In the genomic region with DNA sequence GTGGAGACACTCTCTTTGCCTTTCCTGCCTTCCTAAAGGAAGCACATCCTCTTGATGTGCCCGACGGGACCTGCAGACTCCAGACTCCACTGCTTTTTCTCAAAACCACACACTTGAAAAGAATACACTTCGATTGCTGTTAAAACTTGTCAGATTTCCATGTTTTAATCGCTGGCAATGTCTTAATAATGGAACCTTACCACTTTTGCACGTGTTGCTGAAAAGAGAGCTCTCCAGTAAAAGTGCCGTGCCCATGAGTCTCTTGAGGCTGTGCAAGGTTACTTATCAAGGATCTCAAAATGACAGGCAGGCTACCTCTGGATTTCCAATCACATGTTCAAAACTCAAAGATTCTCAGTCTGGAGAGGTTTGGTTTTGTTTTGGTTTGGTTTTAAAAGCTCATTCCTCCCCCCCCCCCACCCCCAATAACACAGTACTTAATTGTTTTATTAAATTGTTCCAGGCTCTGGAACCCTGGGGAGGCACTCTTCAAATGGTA, we compare ENCODE assay signal across 8 cellular contexts. TPM values are rescaled to one million over a fixed set of nuclear protein-coding genes. Genes with fewer than 3 reads are reported as not detected.
DNase-seq lines count a peak whose midpoint lies in the region; ATAC-seq, FAIRE-seq and TF ChIP-seq lines count a peak whose summit lies in the region.

No MANE protein-coding gene starts in this region.

- TF ChIP-seq EP300 in GM12878 (IDR thresholded peaks at IDR 0.05; ENCODE audit: borderline replicate concordance in 1 of 2, control insufficient read depth in 1 of 2, low read depth in 2 of 2, low read length in 2 of 2) = no peak

- TF ChIP-seq CTCF in heart right ventricle (IDR thresholded peaks at IDR 0.05) = no peak
- no peak for TF ChIP-seq CTCF in GM12878 (IDR thresholded peaks at IDR 0.05 in 2 of 3, conservative IDR thresholded peaks at IDR 0.05 in 1 of 3; ENCODE audit: control insufficient read depth in 2 of 3, extremely low read depth in 1 of 3, insufficient read depth in 1 of 3, low read depth in 3 of 3, low read length in 3 of 3)
- TF ChIP-seq CTCF in lung (IDR thresholded peaks at IDR 0.05; ENCODE audit: control extremely low read depth, extremely low read depth) = no peak
- TF ChIP-seq CTCF in upper lobe of right lung (IDR thresholded peaks at IDR 0.05) = no peak

- DNase-seq in heart right ventricle (no peak), Right ventricle myocardium superior (no peak), GM12878 (ENCODE audit: low read depth, low spot score) (no peak), lung (ENCODE audit: low spot score) (no peak), upper lobe of right lung (no peak), iPS-NIHi11 (ENCODE audit: low spot score) (no peak)

- TF ChIP-seq RAD21 in GM12878 (IDR thresholded peaks at IDR 0.05; ENCODE audit: insufficient read depth, low read depth, low read length) = no peak

- H3K36me3 ChIP-seq in heart right ventricle = no peaks in the 10 kb centered on the region
- no peaks in the 10 kb centered on the region for H3K36me3 ChIP-seq in GM12878 (ENCODE audit: control insufficient read depth in 2 of 2, insufficient read depth in 2 of 2, low read length in 1 of 2)
- no peaks in the 10 kb centered on the region for H3K36me3 ChIP-seq in lung (ENCODE audit: control insufficient read depth in 2 of 2, insufficient read depth in 2 of 2, low read length in 2 of 2)
- H3K36me3 ChIP-seq in upper lobe of right lung = no peaks in the 10 kb centered on the region

- in situ Hi-C loops in GM12878 (cut with MboI) = loop anchor here (25.0 kb wide), 1 partner anchor 1890 kb away; no protein-coding TSS in a partner anchor

- no peak for ATAC-seq in heart right ventricle
- ATAC-seq in Right ventricle myocardium superior (ENCODE audit: poor library complexity) = no peak
- ATAC-seq in GM12878 = no peak
- ATAC-seq in lung (ENCODE audit: insufficient read depth, low FRiP score) = peak; percentile 16
- ATAC-seq in upper lobe of right lung = no peak
- no peak for ATAC-seq in GM19023 (IDR thresholded peaks at IDR 0.05; ENCODE audit: unreplicated experiment)
- no peak for ATAC-seq in GM18858 (IDR thresholded peaks at IDR 0.05; ENCODE audit: unreplicated experiment)

- H3K27me3 ChIP-seq in heart right ventricle = peaks cover 12 to 91% (median 83%) of the 10 kb centered on the region in 7 donors
- peaks cover 15 to 26% of the 10 kb centered on the region in 2 experiments for H3K27me3 ChIP-seq in GM12878 (replicated peaks in 1 of 2; ENCODE audit: control insufficient read depth in 2 of 2, insufficient read depth in 2 of 2, low read length in 1 of 2)
- H3K27me3 ChIP-seq in lung (ENCODE audit: control insufficient read depth, insufficient read depth) = peaks cover 7% of the 10 kb centered on the region
- peaks cover 42% of the 10 kb centered on the region for H3K27me3 ChIP-seq in upper lobe of right lung

- BruUV-seq in GM12878 (replicated peaks; lab: Mats Ljungman, UMichigan) = no TSS peak

- H3K4me3 ChIP-seq in heart right ventricle (peak overlapping the region; percentile 23 to 66 (median 50)), GM12878 (peak overlapping the region; percentile 64), lung (no peak overlapping the region), upper lobe of right lung (peak overlapping the region; percentile 57)

- no peak for FAIRE-seq in GM12878 (lab: Jason Lieb, UNC)

- H4K20me1 ChIP-seq in GM12878 (ENCODE audit: control insufficient read depth, insufficient read depth) = no peaks in the 10 kb centered on the region

- POLR2A ChIA-PET in GM12878 (lab: Charles Lee) = interaction anchor here (0.6 to 0.8 kb wide), 2 partner anchors 23 to 30 kb away, joined by 3 to 4 read pairs; no protein-coding TSS in a partner anchor

- 23 to 38% methylated on average over 6 of the region's 6 CpGs for WGBS in heart right ventricle, 2 donors
- 10% methylated on average over 6 of the region's 6 CpGs for WGBS in GM12878 (ENCODE audit: insufficient coverage, insufficient replicate concordance, low lambda C conversion rate, missing lambda C conversion rate)
- 5 to 11% methylated on average over 6 of the region's 6 CpGs for WGBS in lung, 2 donors

- H2AFZ ChIP-seq in GM12878 (ENCODE audit: control insufficient read depth, low read depth, low read length) = peak overlapping the region; percentile 67

- CTCF ChIA-PET in GM12878 (lab: Yijun Ruan, JAX) = interaction anchor here (0.6 to 4.8 kb wide), 9 partner anchors 8 to 1632 kb away, joined by 3 to 41 read pairs (median 4); no protein-coding TSS in a partner anchor

- SMC1A ChIA-PET in GM12878 (lab: Charles Lee; ENCODE audit: uncharacterized antibody, unreplicated experiment) = interaction anchor here (0.8 to 2.0 kb wide), 4 partner anchors 20 to 1194 kb away, joined by 3 to 6 read pairs (median 4); no protein-coding TSS in a partner anchor

- H3K4me1 ChIP-seq in heart right ventricle (peaks cover 0 to 20% (median 12%) of the 10 kb centered on the region in 9 donors), GM12878 (ENCODE audit: control insufficient read depth, insufficient read depth, low read length) (peaks cover 3% of the 10 kb centered on the region), lung (ENCODE audit: control insufficient read depth in 2 of 2, insufficient read depth in 2 of 2, low read length in 2 of 2) (peaks cover 0 to 7% of the 10 kb centered on the region in 2 donors), upper lobe of right lung (peaks cover 18% of the 10 kb centered on the region)

- intact Hi-C loops in heart right ventricle (cut with DNase I) = loop anchor here in 2 of 10 donors (5.0 to 10.0 kb wide), 2 partner anchors 882 to 1175 kb away; no protein-coding TSS in a partner anchor
- intact Hi-C loops in Right ventricle myocardium superior (cut with DNase I) = loop anchor here (5.0 kb wide), 1 partner anchor 1175 kb away; no protein-coding TSS in a partner anchor
- intact Hi-C loops in GM12878 (cut with micrococcal nuclease; ENCODE audit: unreplicated experiment) = loop anchor here (5.0 to 10.0 kb wide), 2 partner anchors 282 to 885 kb away; no protein-coding TSS in a partner anchor
- intact Hi-C loops in upper lobe of right lung (cut with DNase I) = no loop called here

- H3K27ac ChIP-seq in heart right ventricle = no peak overlapping the region
- no peak overlapping the region for H3K27ac ChIP-seq in GM12878 (ENCODE audit: control insufficient read depth, insufficient read depth)
- no peak overlapping the region for H3K27ac ChIP-seq in lung (ENCODE audit: low read depth in 1 of 2, low read length in 1 of 2)
- peak overlapping the region; percentile 17 for H3K27ac ChIP-seq in upper lobe of right lung

- H3K9me3 ChIP-seq in heart right ventricle (no peaks in the 10 kb centered on the region), GM12878 (replicated peaks; ENCODE audit: control insufficient read depth, insufficient read depth, low read length) (no peaks in the 10 kb centered on the region; the same call in 1 of the 3 replicates), lung (ENCODE audit: control insufficient read depth in 2 of 2, insufficient read depth in 1 of 2, low read length in 1 of 2) (peaks cover 0 to under 1% of the 10 kb centered on the region in 2 donors), upper lobe of right lung (no peaks in the 10 kb centered on the region)

- RAD21 ChIA-PET in GM12878 (lab: Charles Lee; ENCODE audit: unreplicated experiment) = interaction anchor here (1.5 kb wide), 1 partner anchor 171 kb away, joined by 3 read pairs; no protein-coding TSS in a partner anchor

- no peaks in the 10 kb centered on the region for H3K79me2 ChIP-seq in GM12878 (ENCODE audit: control insufficient read depth, insufficient read depth, low read length)

- TF ChIP-seq POLR2A in GM12878 (IDR thresholded peaks at IDR 0.05; ENCODE audit: low read depth, low read length) = no peak

- peak overlapping the region; percentile 88 for H3K4me2 ChIP-seq in GM12878 (ENCODE audit: control insufficient read depth, insufficient read depth)

- peak overlapping the region; percentile 68; the same call in 1 of the 2 replicates for H3K9ac ChIP-seq in GM12878 (ENCODE audit: control insufficient read depth, insufficient read depth, low read length)

TF ChIP-seq in GM12878, 131 proteins besides CTCF, POLR2A, EP300 and RAD21 (continues in another document):
- TF ChIP-seq IKZF2 (IDR thresholded peaks at IDR 0.05) (0 out of 4 replicates have a peak, but pooled peaks of 1 of the 2 experiments have one; percentile 1), POLR2AphosphoS5 (IDR thresholded peaks at IDR 0.05; ENCODE audit: low read length) (no peak)

RNA-seq across cellular contexts. Expression of gene TFAP2A, which starts 12.0 kb away (rescaled TPM):
- total RNA-seq in heart right ventricle (under 1 TPM in 8 of 10 donors, not detected in 2; 0.12 to 0.59 (median 0.20) TPM), Right ventricle myocardium superior (0.51 TPM), GM12878 (2014; rRNA removed) (0.06 TPM in 1 of 2 replicates, not detected in the other), GM12878 (2014; rRNA removed; fragmentation: Illumina TruSeq; extraction: Trizol) (0.23 TPM in 1 of 2 replicates, not detected in the other), GM12878 (2021) (0.21 and 0.46 TPM in 2 replicates), lung (1 to 10 TPM in 1 of 2 donors, under 1 TPM in 1; 0.14 to 2.7 TPM), upper lobe of right lung (1.9 TPM)
- polyA plus RNA-seq in heart right ventricle (under 1 TPM; 0.13 to 0.95 TPM), GM12878 (2011; rRNA removed) (0.32 and 0.33 TPM in 2 replicates), GM12878 (2014; fragmentation: Illumina TruSeq; extraction: Trizol) (0.06 and 0.21 TPM in 2 replicates), GM12878 (2014; fragmentation: Nextera tagmentation; extraction: Ambion mirVana) (under 1 TPM in 1 of 2 experiments, not detected in 1; 0.05 TPM), GM12878 (2014; rRNA removed) (0.14 TPM in 1 of 2 replicates, not detected in the other), GM12878 (2016; fragmentation: Nextera tagmentation; extraction: Ambion mirVana) (not detected), lung (under 1 TPM; 0.55 to 0.73 TPM)
- 0.73 and 1.5 TPM in 2 replicates for total RNA-seq in GM12878 (2013; cell fraction: nucleolus; rRNA removed)
- not detected for polyA plus RNA-seq in GM12878 (2011; ENCODE audit: low read depth)
- 0.24 and 0.30 TPM in 2 replicates for polyA plus RNA-seq in GM12878 (2011; cell fraction: cytosol; rRNA removed)
- 1.1 and 1.3 TPM in 2 replicates for polyA plus RNA-seq in GM12878 (2011; cell fraction: nucleus; rRNA removed)
- 0.09 and 0.18 TPM in 2 replicates for polyA plus RNA-seq in GM12878 (2012)
- 0.15 and 0.41 TPM in 2 replicates for polyA minus RNA-seq in GM12878 (2011; rRNA and poly(A)+ RNA removed)
- polyA minus RNA-seq in GM12878 (2011; cell fraction: cytosol; rRNA and poly(A)+ RNA removed) = 2.9 and 3.2 TPM in 2 replicates
- 0.73 and 1.8 TPM in 2 replicates for polyA minus RNA-seq in GM12878 (2011; cell fraction: nucleus; rRNA and poly(A)+ RNA removed)
